ENCODE assay signal across 17 cellular contexts in the genomic region with DNA sequence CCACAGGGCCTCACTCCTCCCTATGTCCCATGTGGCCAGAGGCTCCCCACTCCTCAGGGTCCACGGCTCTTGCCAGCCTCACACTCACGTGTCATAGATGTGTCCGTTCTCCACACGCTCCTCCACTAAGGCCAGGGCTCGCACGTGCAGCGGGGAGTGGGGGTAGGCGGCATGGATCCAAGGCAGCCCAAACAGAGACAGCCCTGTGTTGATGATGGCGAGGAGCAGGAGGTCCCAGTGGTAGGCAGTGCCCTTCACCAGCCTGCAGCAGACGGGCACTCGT. TPM values are rescaled to one million over a fixed set of nuclear protein-coding genes. Genes with fewer than 3 reads are reported as not detected.
DNase-seq lines count a peak whose midpoint lies in the region; ATAC-seq and TF ChIP-seq lines count a peak whose summit lies in the region.
"Had no signal": no experiment of that assay in that cellular context is flagged by ENCODE, and none has a peak within 500 bp of the region (broad histone marks: within the 10 kb centered on the region; RNA-seq: fewer than 3 reads in every experiment).

No MANE protein-coding gene starts in this region.

- H2AFZ ChIP-seq in neuronal stem cell (ENCODE audit: low read length) = no peak overlapping the region

- H4K91ac ChIP-seq in neuronal stem cell (ENCODE audit: low read depth, low read length, poor library complexity) = no peak overlapping the region

- no peak for TF ChIP-seq CTCF in RWPE1 (conservative IDR thresholded peaks at IDR 0.05; ENCODE audit: low read depth)

- H3K27me3 ChIP-seq in neuronal stem cell (ENCODE audit: control insufficient read depth in 3 of 3, insufficient read depth in 3 of 3, low read depth in 1 of 3, low read length in 3 of 3) = no peaks in the 10 kb centered on the region
- H3K27me3 ChIP-seq: BLaER1 had no signal

- no peak overlapping the region for H3K4ac ChIP-seq in neuronal stem cell (ENCODE audit: low read length)

- POLR2A ChIA-PET in activated naive CD8-positive, alpha-beta T cell treated with anti-CD3 and anti-CD28 coated beads, Interleukin-2, amount 10 ng/mL, durations not matched to agents 7 days and 5 days (lab: Charles Lee) = no interaction called here
- POLR2A ChIA-PET in RWPE1 (lab: Yijun Ruan, JAX; ENCODE audit: low non-redundant PET) = no interaction called here

- DNase-seq in activated naive CD8-positive, alpha-beta T cell treated with anti-CD3 and anti-CD28 coated beads, Interleukin-2, amount 10 ng/mL, durations not matched to agents 7 days and 5 days = no peak
- no peak for DNase-seq in activated naive CD8-positive, alpha-beta T cell treated with anti-CD3 and anti-CD28 coated beads, Interleukin-2, amount 50 U/mL, for 24 hours
- DNase-seq in RWPE1 (ENCODE audit: low spot score) (no peak), neuronal stem cell (ENCODE audit: low spot score) (no peak), glomerular visceral epithelial cell (ENCODE audit: extremely low spot score) (no peak), NCI-H187 (lab: John Stamatoyannopoulos, UW) (no peak)
- DNase-seq in activated CD4-positive, CD25-positive, alpha-beta regulatory T cell treated with anti-CD3 and anti-CD28 coated beads, Interleukin-2, amount 50 U/mL, for 72 hours = no peak
- DNase-seq: 8988T; Calu3; CD4-positive, alpha-beta memory T cell; DMS79 treated with DMSO at 0.1 percent for 48 hours; GF-D8 had no signal

- no peaks in the 10 kb centered on the region for H3K9me3 ChIP-seq in neuronal stem cell (replicated peaks in 1 of 2; ENCODE audit: control insufficient read depth in 2 of 2, insufficient read depth in 1 of 2, low read depth in 1 of 2, low read length in 2 of 2)
- H3K9me3 ChIP-seq: BLaER1 had no signal

- H3K4me3 Mint-ChIP-seq in activated naive CD8-positive, alpha-beta T cell treated with anti-CD3 and anti-CD28 coated beads, Interleukin-2, amount 10 ng/mL, durations not matched to agents 7 days and 5 days = no peak overlapping the region
- no peak overlapping the region for H3K4me3 Mint-ChIP-seq in activated naive CD8-positive, alpha-beta T cell treated with anti-CD3 and anti-CD28 coated beads, Interleukin-2, amount 50 U/mL, for 24 hours
- H3K4me3 Mint-ChIP-seq: CD14-positive monocyte; CD4-positive, alpha-beta memory T cell; H9; IgD-negative memory B cell had no signal

- H2BK12ac ChIP-seq in neuronal stem cell (ENCODE audit: low read length) = no peak overlapping the region

- peak overlapping the region; percentile 21 for H2AK5ac ChIP-seq in neuronal stem cell (ENCODE audit: low read depth, low read length)

- no peak overlapping the region for H2BK5ac ChIP-seq in neuronal stem cell (ENCODE audit: low read length)

- no peaks in the 10 kb centered on the region for H3K4me1 ChIP-seq in neuronal stem cell (ENCODE audit: control insufficient read depth in 2 of 2, insufficient read depth in 1 of 2, low read depth in 1 of 2, low read length in 2 of 2)

- H2BK15ac ChIP-seq in neuronal stem cell (ENCODE audit: low read length) = no peak overlapping the region

- H3K36me3 ChIP-seq in neuronal stem cell (replicated peaks in 1 of 2; ENCODE audit: control insufficient read depth in 2 of 2, insufficient read depth in 2 of 2, low read length in 2 of 2) = peaks cover 3 to 9% of the 10 kb centered on the region in 2 donors

- H3K27ac Mint-ChIP-seq in activated naive CD8-positive, alpha-beta T cell treated with anti-CD3 and anti-CD28 coated beads, Interleukin-2, amount 10 ng/mL, durations not matched to agents 7 days and 5 days = peak overlapping the region; percentile 51
- H3K27ac Mint-ChIP-seq in activated naive CD8-positive, alpha-beta T cell treated with anti-CD3 and anti-CD28 coated beads, Interleukin-2, amount 50 U/mL, for 24 hours = no peak overlapping the region
- H3K27ac Mint-ChIP-seq: H9, IgD-negative memory B cell had no signal

- no peak overlapping the region for H3K18ac ChIP-seq in neuronal stem cell (ENCODE audit: low read length)

- H3K4me3 ChIP-seq in neuronal stem cell (ENCODE audit: low read length in 2 of 2) = no peak overlapping the region
- H3K4me3 ChIP-seq: BLaER1 had no signal

- H4K8ac ChIP-seq in neuronal stem cell (ENCODE audit: low read depth, low read length) = no peak overlapping the region

- no peak overlapping the region for H3K9ac ChIP-seq in neuronal stem cell (ENCODE audit: low read depth, low read length, poor library complexity)
- H3K9ac ChIP-seq: BLaER1 had no signal

- no peak overlapping the region for H3K4me2 ChIP-seq in neuronal stem cell (ENCODE audit: insufficient read depth, low read length, poor library complexity, severe bottlenecking)
- H3K4me2 ChIP-seq: BLaER1 had no signal

- H3K9me3 Mint-ChIP-seq in activated naive CD8-positive, alpha-beta T cell treated with anti-CD3 and anti-CD28 coated beads, Interleukin-2, amount 10 ng/mL, durations not matched to agents 7 days and 5 days = no peaks in the 10 kb centered on the region
- no peaks in the 10 kb centered on the region for H3K9me3 Mint-ChIP-seq in activated naive CD8-positive, alpha-beta T cell treated with anti-CD3 and anti-CD28 coated beads, Interleukin-2, amount 50 U/mL, for 24 hours
- H3K9me3 Mint-ChIP-seq: CD4-positive, alpha-beta memory T cell; H9; IgD-negative memory B cell had no signal

- H3K23ac ChIP-seq in neuronal stem cell (ENCODE audit: low read depth, low read length, poor library complexity) = no peak overlapping the region

- CTCF ChIA-PET in RWPE1 (lab: Yijun Ruan, JAX) = no interaction called here

- no peak for ATAC-seq in activated naive CD8-positive, alpha-beta T cell treated with anti-CD3 and anti-CD28 coated beads, Interleukin-2, amount 10 ng/mL, durations not matched to agents 7 days and 5 days (ENCODE audit: low read depth)
- no peak for ATAC-seq in activated naive CD8-positive, alpha-beta T cell treated with anti-CD3 and anti-CD28 coated beads, Interleukin-2, amount 50 U/mL, for 24 hours

- WGBS in neuronal stem cell (ENCODE audit: extremely low coverage in 2 of 2, insufficient read length in 2 of 2, insufficient replicate concordance in 1 of 2), 2 donors = no CpG with 5 or more reads among the region's 11 CpGs

- no peaks in the 10 kb centered on the region for H3K27me3 Mint-ChIP-seq in activated naive CD8-positive, alpha-beta T cell treated with anti-CD3 and anti-CD28 coated beads, Interleukin-2, amount 10 ng/mL, durations not matched to agents 7 days and 5 days
- no peaks in the 10 kb centered on the region for H3K27me3 Mint-ChIP-seq in activated naive CD8-positive, alpha-beta T cell treated with anti-CD3 and anti-CD28 coated beads, Interleukin-2, amount 50 U/mL, for 24 hours
- H3K27me3 Mint-ChIP-seq: CD4-positive, alpha-beta memory T cell; IgD-negative memory B cell had no signal

- H2BK120ac ChIP-seq in neuronal stem cell (ENCODE audit: low read depth, low read length) = no peak overlapping the region

- H3K79me1 ChIP-seq in neuronal stem cell (ENCODE audit: low read depth, low read length) = peaks cover 4% of the 10 kb centered on the region

- peaks cover under 1% of the 10 kb centered on the region for H3K4me1 Mint-ChIP-seq in activated naive CD8-positive, alpha-beta T cell treated with anti-CD3 and anti-CD28 coated beads, Interleukin-2, amount 10 ng/mL, durations not matched to agents 7 days and 5 days
- H3K4me1 Mint-ChIP-seq in activated naive CD8-positive, alpha-beta T cell treated with anti-CD3 and anti-CD28 coated beads, Interleukin-2, amount 50 U/mL, for 24 hours = peaks cover 1% of the 10 kb centered on the region
- H3K4me1 Mint-ChIP-seq: CD14-positive monocyte; CD4-positive, alpha-beta memory T cell; H9 had no signal

- H3K14ac ChIP-seq in neuronal stem cell (ENCODE audit: low read length) = no peak overlapping the region

- H3K36me3 Mint-ChIP-seq in activated naive CD8-positive, alpha-beta T cell treated with anti-CD3 and anti-CD28 coated beads, Interleukin-2, amount 10 ng/mL, durations not matched to agents 7 days and 5 days = peaks cover under 1% of the 10 kb centered on the region
- no peaks in the 10 kb centered on the region for H3K36me3 Mint-ChIP-seq in activated naive CD8-positive, alpha-beta T cell treated with anti-CD3 and anti-CD28 coated beads, Interleukin-2, amount 50 U/mL, for 24 hours (ENCODE audit: low read depth)
- H3K36me3 Mint-ChIP-seq: CD4-positive, alpha-beta memory T cell; IgD-negative memory B cell had no signal

- H3K27ac ChIP-seq in RWPE1 (peak overlapping the region; percentile 76; the same call in 1 of the 2 replicates), neuronal stem cell (replicated peaks; ENCODE audit: low read length) (no peak overlapping the region)
- H3K27ac ChIP-seq: BLaER1, HL-60 had no signal

RNA-seq across cellular contexts. Expression of a gene that starts 10.3 kb away (rescaled TPM):
- 1 to 10 TPM; 1.9 to 2.4 TPM for total RNA-seq in activated naive CD8-positive, alpha-beta T cell treated with anti-CD3 and anti-CD28 coated beads, Interleukin-2, amount 10 ng/mL, durations not matched to agents 7 days and 5 days
- 4.0 TPM for polyA plus RNA-seq in neuronal stem cell (2013, experiment 1 of 2)
- 3.9 TPM for polyA plus RNA-seq in neuronal stem cell (2013, experiment 2 of 2)
- polyA plus RNA-seq: IgD-negative memory B cell had no signal

RNA-seq across cellular contexts. Expression of a gene that starts 19.4 kb away (rescaled TPM):
- total RNA-seq in activated naive CD8-positive, alpha-beta T cell treated with anti-CD3 and anti-CD28 coated beads, Interleukin-2, amount 10 ng/mL, durations not matched to agents 7 days and 5 days = 10 to 100 TPM; 44.3 to 44.4 TPM
- polyA plus RNA-seq in neuronal stem cell (2013, experiment 1 of 2) = 31.8 TPM
- polyA plus RNA-seq in neuronal stem cell (2013, experiment 2 of 2) = 32.2 TPM

RNA-seq across cellular contexts. Expression of a gene that starts 24.2 kb away (rescaled TPM):
- total RNA-seq in activated naive CD8-positive, alpha-beta T cell treated with anti-CD3 and anti-CD28 coated beads, Interleukin-2, amount 10 ng/mL, durations not matched to agents 7 days and 5 days = 10 to 100 TPM; 58.1 to 59.2 TPM
- polyA plus RNA-seq in neuronal stem cell (2013, experiment 1 of 2) = 29.3 TPM
- polyA plus RNA-seq in neuronal stem cell (2013, experiment 2 of 2) = 30.0 TPM

RNA-seq across cellular contexts. Expression of a gene that starts 55.3 kb away (rescaled TPM):
- 1 to 10 TPM; 2.1 to 2.5 TPM for total RNA-seq in activated naive CD8-positive, alpha-beta T cell treated with anti-CD3 and anti-CD28 coated beads, Interleukin-2, amount 10 ng/mL, durations not matched to agents 7 days and 5 days
- polyA plus RNA-seq in neuronal stem cell (2013, experiment 1 of 2) = 8.4 TPM
- polyA plus RNA-seq in neuronal stem cell (2013, experiment 2 of 2) = 8.7 TPM
